ENCODE assay signal across 19 cellular contexts in genomic region chr11:109229682-109230081, GRCh38.
DNase-seq lines count a peak whose midpoint lies in the region; ATAC-seq and TF ChIP-seq lines count a peak whose summit lies in the region.
"Had no signal": no experiment of that assay in that cellular context is flagged by ENCODE, and none has a peak within 500 bp of the region (broad histone marks: within the 10 kb centered on the region; RNA-seq: fewer than 3 reads in every experiment).

No MANE protein-coding gene starts in this region.

- no peak overlapping the region for H3K4me3 Mint-ChIP-seq in WTC11
- H3K4me3 Mint-ChIP-seq: CD4-positive, CD25-positive, alpha-beta regulatory T cell had no signal

- in situ Hi-C loops in astrocyte of the spinal cord (cut with HindIII; ENCODE audit: low sequenced_read_pairs), result no loop called here

- no peak overlapping the region for H3K27ac Mint-ChIP-seq in WTC11
- H3K27ac Mint-ChIP-seq: CD4-positive, CD25-positive, alpha-beta regulatory T cell had no signal

- H3K4me1 Mint-ChIP-seq in WTC11, result no peaks in the 10 kb centered on the region
- H3K4me1 Mint-ChIP-seq: CD4-positive, CD25-positive, alpha-beta regulatory T cell had no signal

- POLR2A ChIA-PET in WTC11 (lab: Charles Lee), result interaction anchor here (0.5 kb wide), 1 partner anchor 409 kb away, joined by 10 read pairs; no protein-coding TSS in a partner anchor

- no peak overlapping the region for H3K4me3 ChIP-seq in astrocyte of the spinal cord (ENCODE audit: low read depth, low read length)
- H3K4me3 ChIP-seq: BLaER1, SK-N-MC had no signal

- no peaks in the 10 kb centered on the region for H3K27me3 Mint-ChIP-seq in WTC11 (ENCODE audit: low read depth)
- H3K27me3 Mint-ChIP-seq: CD4-positive, CD25-positive, alpha-beta regulatory T cell had no signal

- DNase-seq in GM04503 (ENCODE audit: low read depth) (peak; percentile 77), M059J (ENCODE audit: low read depth) (peak; percentile 85), astrocyte of the spinal cord (ENCODE audit: low read depth, low spot score) (peak; percentile 15), renal cortical epithelial cell (ENCODE audit: low read depth) (peak; percentile 23), WTC11 (ENCODE audit: low spot score) (no peak), ureter (ENCODE audit: low spot score) (no peak), iPS-NIHi11 (ENCODE audit: low spot score) (no peak)
- DNase-seq in activated CD8-positive, alpha-beta memory T cell treated with anti-CD3 and anti-CD28 coated beads for 24 hours, result no peak
- DNase-seq: CD4-positive, CD25-positive, alpha-beta regulatory T cell; GDM1; H7; KG1; NCI-H1048; NCI-H187 treated with DMSO at 0.1 percent for 48 hours; NCI-H2171 treated with DMSO at 0.1 percent for 48 hours; SIG-M5 had no signal

- no peaks in the 10 kb centered on the region for H3K9me3 Mint-ChIP-seq in WTC11

- CTCF ChIA-PET in WTC11 (lab: Charles Lee), result no interaction called here

- ATAC-seq in WTC11, result no peak
- ATAC-seq: Panc1 had no signal

- no peaks in the 10 kb centered on the region for H3K36me3 Mint-ChIP-seq in WTC11
- H3K36me3 Mint-ChIP-seq: CD4-positive, CD25-positive, alpha-beta regulatory T cell had no signal

- TF ChIP-seq CTCF in astrocyte of the spinal cord (IDR thresholded peaks at IDR 0.05; ENCODE audit: low read depth, low read length) (no peak), WTC11 (IDR thresholded peaks at IDR 0.05) (no peak)

TF ChIP-seq in WTC11, 78 proteins besides CTCF, POLR2A, EP300 and RAD21:
- TF ChIP-seq ERG (CRISPR knock-in tag; IDR thresholded peaks at IDR 0.05), result no peak

Comparison
In these comparisons a context has a peak if more than half of its experiments do, and no peak if none do; other contexts are left out.
1. DNase-seq: peak in GM04503 (single experiment), M059J (single experiment), astrocyte of the spinal cord (single experiment) and renal cortical epithelial cell (single experiment); none in WTC11 (single experiment), ureter (single experiment), iPS-NIHi11 (single experiment) and activated CD8-positive, alpha-beta memory T cell treated with anti-CD3 and anti-CD28 coated beads for 24 hours (single experiment).